In genomic region chr13:26987614-26988013, GRCh38 we compare ENCODE assay signal across 18 cellular contexts.
A peak's percentile ranks its signal among the peaks of the same experiment; 100 is the strongest.
DNase-seq lines count a peak whose midpoint lies in the region; ATAC-seq and TF ChIP-seq lines count a peak whose summit lies in the region.
"Had no signal": no experiment of that assay in that cellular context is flagged by ENCODE, and none has a peak within 500 bp of the region (broad histone marks: within the 10 kb centered on the region; RNA-seq: fewer than 3 reads in every experiment).

No MANE protein-coding gene starts in this region.

- intact Hi-C loops in cardiac septum (cut with DNase I) = loop anchor here (5.0 to 10.0 kb wide), 3 partner anchors 295 to 997 kb away; partner anchors contain the start of gene URAD
- intact Hi-C loops in left cardiac atrium (cut with DNase I) = loop anchor here (5.0 to 10.0 kb wide), 4 partner anchors 217 to 840 kb away; no protein-coding TSS in a partner anchor
- intact Hi-C loops in right lobe of liver (cut with DNase I) = loop anchor here (10.0 kb wide), 3 partner anchors 197 to 377 kb away; no protein-coding TSS in a partner anchor
- intact Hi-C loops in sciatic nerve (cut with DNase I) = loop anchor here (5.0 kb wide), 1 partner anchor 185 kb away; the partner anchor contains the start of gene USP12
- intact Hi-C loops in testis (cut with DNase I; ENCODE audit: low total_unique reads) = loop anchor here (5.0 kb wide), 1 partner anchor 370 kb away; no protein-coding TSS in a partner anchor
- intact Hi-C loops in lower leg skin (cut with DNase I; ENCODE audit: low total_unique reads) = no loop called here

- peak overlapping the region in 2 of 3 donors; percentile 4 to 92 for H3K27ac ChIP-seq in right lobe of liver
- no peak overlapping the region for H3K27ac ChIP-seq in testis
- H3K27ac ChIP-seq: 22Rv1; BLaER1 treated with 17β-estradiol and CSF1 and Interleukin-3, amounts not matched to agents 10 nM and 100 nM; HL-60 had no signal

- TF ChIP-seq CTCF in right lobe of liver (IDR thresholded peaks at IDR 0.05) = no peak
- no peak for TF ChIP-seq CTCF in testis (IDR thresholded peaks at IDR 0.05)
- no peak for TF ChIP-seq CTCF in lower leg skin (IDR thresholded peaks at IDR 0.05)

- 39% methylated on average over 5 of the region's 5 CpGs for WGBS in right lobe of liver (ENCODE audit: insufficient coverage, low coverage, low lambda C conversion rate, missing lambda C conversion rate)
- 41 to 58% methylated on average over 5 of the region's 5 CpGs for WGBS in testis, 2 donors
- 50 to 58% methylated on average over 5 of the region's 5 CpGs for WGBS in lower leg skin, 2 donors

- ATAC-seq in left cardiac atrium (no peak), right lobe of liver (no peak), sciatic nerve (no peak), HG03095 (IDR thresholded peaks at IDR 0.05; ENCODE audit: unreplicated experiment) (no peak)
- ATAC-seq: CD8-positive, alpha-beta T cell; GM12878 had no signal

- no peaks in the 10 kb centered on the region for H3K27me3 ChIP-seq in right lobe of liver
- no peaks in the 10 kb centered on the region for H3K27me3 ChIP-seq in testis

- DNase-seq in cardiac septum (ENCODE audit: low spot score) (peak; percentile 6), left cardiac atrium (no peak), right lobe of liver (no peak), sciatic nerve (ENCODE audit: low spot score) (peak; percentile 27), testis (peak; percentile 41), glomerular visceral epithelial cell (ENCODE audit: extremely low spot score) (no peak), lower leg skin (ENCODE audit: low spot score in 2 of 2) (no peak)
- DNase-seq: CD8-positive, alpha-beta T cell; DMS 273 treated with DMSO at 0.1 percent for 48 hours; DMS53; DND-41; EL had no signal

- H3K36me3 ChIP-seq in right lobe of liver (no peaks in the 10 kb centered on the region), testis (ENCODE audit: low read depth, missing control alignments) (no peaks in the 10 kb centered on the region)
- H3K36me3 ChIP-seq: BLaER1 treated with 17β-estradiol and CSF1 and Interleukin-3, amounts not matched to agents 10 nM and 100 nM; HAP-1 had no signal

- H3K4me3 ChIP-seq in right lobe of liver = no peak overlapping the region
- no peak overlapping the region for H3K4me3 ChIP-seq in testis
- no peak overlapping the region for H3K4me3 ChIP-seq in lower leg skin (ENCODE audit: low read depth, poor library complexity, severe bottlenecking)
- H3K4me3 ChIP-seq: BLaER1 treated with 17β-estradiol and CSF1 and Interleukin-3, amounts not matched to agents 10 nM and 100 nM; GM12878; HAP-1 had no signal

- H3K9me3 ChIP-seq in right lobe of liver = no peaks in the 10 kb centered on the region
- H3K9me3 ChIP-seq in testis = no peaks in the 10 kb centered on the region
- H3K9me3 ChIP-seq: BLaER1 treated with 17β-estradiol and CSF1 and Interleukin-3, amounts not matched to agents 10 nM and 100 nM; HAP-1 had no signal

- H3K4me1 ChIP-seq in right lobe of liver = peaks cover 0 to 75% (median 23%) of the 10 kb centered on the region in 4 donors
- peaks cover 19% of the 10 kb centered on the region for H3K4me1 ChIP-seq in testis
- H3K4me1 ChIP-seq: HAP-1 had no signal

- TF ChIP-seq POLR2A in right lobe of liver (IDR thresholded peaks at IDR 0.05) = no peak
- no peak for TF ChIP-seq POLR2A in testis (IDR thresholded peaks at IDR 0.05)
- TF ChIP-seq POLR2A in lower leg skin (IDR thresholded peaks at IDR 0.05) = no peak

Comparison
In these comparisons a context has a peak if more than half of its experiments do, and no peak if none do; other contexts are left out.
1. DNase-seq: peak in cardiac septum (single experiment), sciatic nerve (single experiment) and testis (single experiment); none in left cardiac atrium (single experiment), right lobe of liver (0 of 3), glomerular visceral epithelial cell (single experiment) and lower leg skin (0 of 2).
2. H3K27ac ChIP-seq: peak in right lobe of liver (2 of 3); none in testis (0 of 2).